In the genomic region with DNA sequence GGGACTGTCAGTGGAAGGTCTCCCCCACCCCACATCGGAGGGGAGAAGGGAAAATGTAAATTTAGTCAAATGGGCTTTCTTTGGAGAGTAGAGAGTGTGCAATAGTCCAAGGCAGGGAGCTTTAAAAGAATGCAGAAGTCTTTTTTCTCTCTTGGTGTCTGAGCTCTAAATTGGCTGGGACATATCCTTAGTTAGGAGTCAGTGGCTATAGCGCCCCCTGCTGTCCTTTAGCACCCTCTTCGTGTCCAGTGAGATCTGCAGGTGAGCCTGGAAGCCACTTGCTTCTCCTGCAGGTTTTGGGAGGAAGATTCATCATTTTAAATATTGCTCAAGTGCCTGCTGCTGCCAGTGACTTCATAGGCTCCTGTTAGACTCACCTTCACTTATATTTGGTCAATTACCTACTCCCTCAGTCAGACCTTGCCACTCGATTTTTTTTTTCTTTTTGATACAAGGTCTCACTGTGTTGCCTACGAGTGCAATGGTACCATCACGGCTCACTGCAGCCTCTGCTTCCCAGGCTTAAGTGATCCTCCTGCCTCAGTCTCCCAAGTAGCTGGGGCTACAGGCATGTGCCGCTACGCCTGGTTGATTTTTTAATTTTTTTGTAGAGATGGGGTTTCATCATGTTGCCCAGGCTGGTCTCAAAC, we compare ENCODE assay signal across 8 cellular contexts.
DNase-seq lines count a peak whose midpoint lies in the region; ATAC-seq and TF ChIP-seq lines count a peak whose summit lies in the region.

No MANE protein-coding gene starts in this region.

- TF ChIP-seq CTCF in KMS-11 (conservative IDR thresholded peaks at IDR 0.05; ENCODE audit: low read depth, low read length): peak; percentile 97
- peak; percentile 87 for TF ChIP-seq CTCF in type B pancreatic cell (conservative IDR thresholded peaks at IDR 0.05)

- no peak overlapping the region for H3K18ac ChIP-seq in trophoblast cell (ENCODE audit: low read length)

- no peak overlapping the region for H2AFZ ChIP-seq in KMS-11 (ENCODE audit: low read depth)
- no peak overlapping the region for H2AFZ ChIP-seq in trophoblast cell (ENCODE audit: insufficient read depth, low read length, poor library complexity)

- no peak overlapping the region for H3K14ac ChIP-seq in trophoblast cell (ENCODE audit: low read length)

- H3K27me3 Mint-ChIP-seq in type B pancreatic cell: peaks cover 22% of the 10 kb centered on the region

- no peak overlapping the region for H4K8ac ChIP-seq in trophoblast cell (ENCODE audit: low read depth, low read length)

- H3K4me3 Mint-ChIP-seq in type B pancreatic cell: no peak overlapping the region

- no peaks in the 10 kb centered on the region for H3K79me1 ChIP-seq in trophoblast cell (ENCODE audit: low read length)

- H2BK5ac ChIP-seq in trophoblast cell (ENCODE audit: low read depth, low read length, poor library complexity): no peak overlapping the region

- no peak overlapping the region for H4K91ac ChIP-seq in trophoblast cell (ENCODE audit: low read depth, low read length)

- H3K27ac Mint-ChIP-seq in type B pancreatic cell: no peak overlapping the region

- H3K9me3 ChIP-seq in trophoblast cell (ENCODE audit: insufficient read depth, low read depth, low read length): no peaks in the 10 kb centered on the region

- H3K4me1 Mint-ChIP-seq in type B pancreatic cell (ENCODE audit: unreplicated experiment): no peaks in the 10 kb centered on the region

- H3K4me3 ChIP-seq in KMS-11 (IDR thresholded peaks at IDR 0.05; ENCODE audit: insufficient read depth, low read depth, low read length) (no peak overlapping the region), trophoblast cell (ENCODE audit: low read depth, low read length) (no peak overlapping the region)

- H3K4ac ChIP-seq in trophoblast cell (ENCODE audit: low read depth, low read length): no peak overlapping the region

- no peaks in the 10 kb centered on the region for H4K20me1 ChIP-seq in KMS-11 (ENCODE audit: insufficient read depth)

- no peaks in the 10 kb centered on the region for H3K79me2 ChIP-seq in KMS-11 (ENCODE audit: insufficient read depth, low read depth)
- no peaks in the 10 kb centered on the region for H3K79me2 ChIP-seq in trophoblast cell (ENCODE audit: control insufficient read depth, insufficient read depth, low read length, poor library complexity)

- H3K27me3 ChIP-seq in KMS-11 (ENCODE audit: insufficient read depth, low read depth) (no peaks in the 10 kb centered on the region), trophoblast cell (ENCODE audit: insufficient read depth, low read length) (no peaks in the 10 kb centered on the region)

- H3K23ac ChIP-seq in trophoblast cell (ENCODE audit: low read length): no peak overlapping the region

- H3K36me3 Mint-ChIP-seq in type B pancreatic cell: no peaks in the 10 kb centered on the region

- WGBS in trophoblast cell (ENCODE audit: extremely low coverage, insufficient coverage, insufficient read length): no CpG with 5 or more reads among the region's 8 CpGs

- no peak overlapping the region for H2AK5ac ChIP-seq in trophoblast cell (ENCODE audit: low read length)

- H3K4me1 ChIP-seq in KMS-11 (ENCODE audit: low read depth, poor library complexity, severe bottlenecking): peaks cover 20% of the 10 kb centered on the region
- no peaks in the 10 kb centered on the region for H3K4me1 ChIP-seq in trophoblast cell (ENCODE audit: control insufficient read depth in 1 of 2, insufficient read depth in 2 of 2, low read length in 2 of 2)

- no peak overlapping the region for H3K4me2 ChIP-seq in KMS-11
- H3K4me2 ChIP-seq in trophoblast cell (ENCODE audit: low read length): no peak overlapping the region

- ATAC-seq in HG03196 (IDR thresholded peaks at IDR 0.05; ENCODE audit: unreplicated experiment): no peak

- no peak overlapping the region for H2BK12ac ChIP-seq in trophoblast cell (ENCODE audit: low read length)

- H3K36me3 ChIP-seq in KMS-11 (ENCODE audit: insufficient read depth): no peaks in the 10 kb centered on the region
- no peaks in the 10 kb centered on the region for H3K36me3 ChIP-seq in trophoblast cell (ENCODE audit: control insufficient read depth in 1 of 2, insufficient read depth in 2 of 2, low read length in 2 of 2)

- no peaks in the 10 kb centered on the region for H3K9me3 Mint-ChIP-seq in type B pancreatic cell

- DNase-seq in ELR (ENCODE audit: low read depth): peak; percentile 71
- peak; percentile 2 for DNase-seq in SIG-M5 (lab: John Stamatoyannopoulos, UW)
- peak; percentile 70 for DNase-seq in activated gamma-delta T cell treated with anti-CD3 and anti-CD28 coated beads, Interleukin-2, amount 50 U/mL, for 16 hours (ENCODE audit: low read depth)
- peak; percentile 80 for DNase-seq in globus pallidus (ENCODE audit: low spot score)
- DNase-seq in trophoblast cell: peak; percentile 61 to 84
- DNase-seq in type B pancreatic cell (ENCODE audit: extremely low spot score, unreplicated experiment): no peak

- H2BK120ac ChIP-seq in trophoblast cell (ENCODE audit: insufficient read depth, low read length, poor library complexity): no peak overlapping the region

- no peak overlapping the region for H3K27ac ChIP-seq in KMS-11
- H3K27ac ChIP-seq in trophoblast cell (ENCODE audit: low read depth, low read length): no peak overlapping the region

- no peak overlapping the region for H4K12ac ChIP-seq in trophoblast cell (ENCODE audit: low read depth, low read length)

- no peak overlapping the region for H3K9ac ChIP-seq in KMS-11
- H3K9ac ChIP-seq in trophoblast cell (ENCODE audit: low read length): no peak overlapping the region
